7 cellular contexts compared by ENCODE assay signal in genomic region chr6:28267695-28268059, GRCh38. TPM values are rescaled to one million over a fixed set of nuclear protein-coding genes. Genes with fewer than 3 reads are reported as not detected.
DNase-seq lines count a peak whose midpoint lies in the region; ATAC-seq, FAIRE-seq and TF ChIP-seq lines count a peak whose summit lies in the region.

No MANE protein-coding gene starts in this region.

- peak overlapping the region; percentile 75; the same call in 1 of the 2 replicates for H4K91ac ChIP-seq in IMR-90 (ENCODE audit: insufficient read depth, low read depth, low read length)

- H4K8ac ChIP-seq in IMR-90 (ENCODE audit: low read depth in 2 of 2, low read length in 2 of 2): peak overlapping the region; percentile 60 to 85

- H3K23ac ChIP-seq in IMR-90 (ENCODE audit: low read depth, low read length): peak overlapping the region; percentile 83; the same call in 1 of the 2 replicates

- no peak for TF ChIP-seq CTCF in IMR-90 (conservative IDR thresholded peaks at IDR 0.05; ENCODE audit: low read depth, low read length)
- TF ChIP-seq CTCF in cardiac fibroblast (IDR thresholded peaks at IDR 0.05; ENCODE audit: low read depth, low read length): no peak
- no peak for TF ChIP-seq CTCF in lower lobe of right lung (IDR thresholded peaks at IDR 0.05)
- no peak for TF ChIP-seq CTCF in upper lobe of right lung (IDR thresholded peaks at IDR 0.05)

- H4K5ac ChIP-seq in IMR-90 (ENCODE audit: low read depth, low read length): peak overlapping the region; percentile 83

- H3K9me1 ChIP-seq in IMR-90 (ENCODE audit: insufficient read depth, low read length): peaks cover 3% of the 10 kb centered on the region

- no peak overlapping the region for H3K27ac Mint-ChIP-seq in natural killer cell treated with Interleukin-12 subunit alpha and Interleukin-12 subunit beta and Interleukin-15 and Interleukin-18, amount 100 ng/mL, for 72 hours

- H3K79me1 ChIP-seq in IMR-90 (ENCODE audit: low read depth in 1 of 2, low read length in 2 of 2): peaks cover 10 to 32% of the 10 kb centered on the region in 2 experiments

- peak overlapping the region; percentile 85 for H2BK5ac ChIP-seq in IMR-90 (ENCODE audit: low read depth, low read length, poor library complexity, severe bottlenecking)

- TF ChIP-seq POLR2A in IMR-90 (IDR thresholded peaks at IDR 0.05; ENCODE audit: low read depth, low read length): no peak

- peak overlapping the region; percentile 80 for H3K56ac ChIP-seq in IMR-90 (ENCODE audit: extremely low read depth, insufficient read depth, low read length)

- peak overlapping the region; percentile 99 for H3K4me2 ChIP-seq in IMR-90 (ENCODE audit: low read depth, low read length)

- in situ Hi-C loops in IMR-90 (cut with MboI; ENCODE audit: low sequenced_read_pairs): no loop called here

- WGBS in IMR-90 (ENCODE audit: extremely low coverage in 2 of 2, insufficient read length in 1 of 2), 2 experiments: 100% methylated on average over 1 of the region's 1 CpG; no CpG with 5 or more reads in 1 of the 2 experiments

- peak overlapping the region; percentile 7; the same call in 1 of the 2 replicates for H2BK120ac ChIP-seq in IMR-90 (ENCODE audit: low read depth, low read length)

- H2AK9ac ChIP-seq in IMR-90 (replicated peaks; ENCODE audit: low read depth, low read length, poor library complexity): no peak overlapping the region

- H3K18ac ChIP-seq in IMR-90 (ENCODE audit: low read depth, low read length): peak overlapping the region; percentile 80

- H3K4me1 Mint-ChIP-seq in natural killer cell treated with Interleukin-12 subunit alpha and Interleukin-12 subunit beta and Interleukin-15 and Interleukin-18, amount 100 ng/mL, for 72 hours (ENCODE audit: low read depth in 2 of 2): peaks cover 6 to 14% of the 10 kb centered on the region in 2 donors

- DNase-seq in IMR-90: no peak
- DNase-seq in cardiac fibroblast (ENCODE audit: low read depth in 2 of 2): no peak
- DNase-seq in lower lobe of right lung: no peak
- DNase-seq in upper lobe of right lung: no peak
- DNase-seq in RCC 7860 (ENCODE audit: low spot score): no peak
- DNase-seq in natural killer cell treated with Interleukin-12 subunit alpha and Interleukin-12 subunit beta and Interleukin-15 and Interleukin-18, amount 100 ng/mL, for 72 hours (ENCODE audit: low spot score): no peak
- DNase-seq in NCI-H1105 treated with DMSO at 0.1 percent for 48 hours (lab: John Stamatoyannopoulos, UW): no peak

- H4K20me1 ChIP-seq in IMR-90 (ENCODE audit: insufficient read depth, low read length): no peaks in the 10 kb centered on the region

- H3K14ac ChIP-seq in IMR-90 (replicated peaks; ENCODE audit: low read depth, low read length): peak overlapping the region; percentile 86

- H2AK5ac ChIP-seq in IMR-90 (ENCODE audit: low read depth, low read length): 0 out of 2 replicates have a peak overlapping the region, but pooled peaks have one; percentile 41

- CTCF ChIA-PET in IMR-90 (lab: Yijun Ruan, JAX): interaction anchor here (1.8 kb wide), 1 partner anchor 88 kb away, joined by 11 read pairs; no protein-coding TSS in a partner anchor

- POLR2A ChIA-PET in IMR-90 (lab: Charles Lee; ENCODE audit: unreplicated experiment): interaction anchor here (1.5 kb wide), 1 partner anchor 15 kb away, joined by 6 read pairs; the partner anchor contains the start of gene ZKSCAN4

- dilution Hi-C loops in IMR-90 (cut with HindIII; ENCODE audit: low sequenced_read_pairs, unreplicated experiment): no loop called here

- H3K4ac ChIP-seq in IMR-90 (ENCODE audit: low read depth, low read length): peak overlapping the region; percentile 84

- H3K27me3 ChIP-seq in IMR-90 (ENCODE audit: control insufficient read depth, insufficient read depth, low read length) (no peaks in the 10 kb centered on the region), lower lobe of right lung (ENCODE audit: low read depth) (no peaks in the 10 kb centered on the region), upper lobe of right lung (no peaks in the 10 kb centered on the region)

- no peak for FAIRE-seq in RCC 7860 (lab: Jason Lieb, UNC)

- no peak overlapping the region for H3K4me3 Mint-ChIP-seq in natural killer cell treated with Interleukin-12 subunit alpha and Interleukin-12 subunit beta and Interleukin-15 and Interleukin-18, amount 100 ng/mL, for 72 hours

- H3K4me1 ChIP-seq in IMR-90 (ENCODE audit: control insufficient read depth, insufficient read depth, low read length) (no peaks in the 10 kb centered on the region), lower lobe of right lung (peaks cover 14% of the 10 kb centered on the region), upper lobe of right lung (peaks cover 15% of the 10 kb centered on the region)

- intact Hi-C loops in IMR-90 (cut with micrococcal nuclease) (loop anchor here (5.0 kb wide), 2 partner anchors 70 to 130 kb away; partner anchors contain the start of gene ZSCAN31), lower lobe of right lung (cut with DNase I) (no loop called here), upper lobe of right lung (cut with DNase I) (no loop called here)

- H3K36me3 Mint-ChIP-seq in natural killer cell treated with Interleukin-12 subunit alpha and Interleukin-12 subunit beta and Interleukin-15 and Interleukin-18, amount 100 ng/mL, for 72 hours: no peaks in the 10 kb centered on the region

- BruUV-seq in IMR-90 (replicated peaks; lab: Mats Ljungman, UMichigan): no TSS peak

- H3K9ac ChIP-seq in IMR-90 (ENCODE audit: low read depth, low read length): peak overlapping the region; percentile 92

- H2BK15ac ChIP-seq in IMR-90 (ENCODE audit: low read depth, low read length): 0 out of 3 replicates have a peak overlapping the region, but pooled peaks have one; percentile 12

- H2BK20ac ChIP-seq in IMR-90 (ENCODE audit: low read depth, low read length): no peak overlapping the region

- no peaks in the 10 kb centered on the region for H3K9me3 Mint-ChIP-seq in natural killer cell treated with Interleukin-12 subunit alpha and Interleukin-12 subunit beta and Interleukin-15 and Interleukin-18, amount 100 ng/mL, for 72 hours

- peaks cover 7 to 9% of the 10 kb centered on the region in 2 donors for H3K27me3 Mint-ChIP-seq in natural killer cell treated with Interleukin-12 subunit alpha and Interleukin-12 subunit beta and Interleukin-15 and Interleukin-18, amount 100 ng/mL, for 72 hours

- no peak for ATAC-seq in IMR-90 (ENCODE audit: low read depth)
- ATAC-seq in lower lobe of right lung: no peak
- no peak for ATAC-seq in upper lobe of right lung
- no peak for ATAC-seq in natural killer cell treated with Interleukin-12 subunit alpha and Interleukin-12 subunit beta and Interleukin-15 and Interleukin-18, amount 100 ng/mL, for 72 hours

- H3K27ac ChIP-seq in IMR-90 (ENCODE audit: insufficient read depth, low read length) (peak overlapping the region; percentile 95), lower lobe of right lung (peak overlapping the region; percentile 84), upper lobe of right lung (peak overlapping the region; percentile 89)

- H3K36me3 ChIP-seq in IMR-90 (ENCODE audit: control insufficient read depth, insufficient read depth, low read length) (peaks cover 9% of the 10 kb centered on the region), lower lobe of right lung (peaks cover 11% of the 10 kb centered on the region), upper lobe of right lung (peaks cover 10% of the 10 kb centered on the region)

- peak overlapping the region; percentile 92 for H2AFZ ChIP-seq in IMR-90 (replicated peaks; ENCODE audit: low read length, poor library complexity)

- H3K9me3 ChIP-seq in IMR-90 (ENCODE audit: control insufficient read depth, insufficient read depth, low read length): no peaks in the 10 kb centered on the region
- H3K9me3 ChIP-seq in lower lobe of right lung: no peaks in the 10 kb centered on the region
- H3K9me3 ChIP-seq in upper lobe of right lung: no peaks in the 10 kb centered on the region

- H3K4me3 ChIP-seq in IMR-90 (ENCODE audit: insufficient read depth, low read depth, low read length) (peak overlapping the region; percentile 72), cardiac fibroblast (replicated peaks in 1 of 2; ENCODE audit: low read depth in 2 of 2, low read length in 2 of 2) (peak overlapping the region; percentile 52 to 72), lower lobe of right lung (peak overlapping the region; percentile 69), upper lobe of right lung (peak overlapping the region; percentile 71)

- no peak for TF ChIP-seq RAD21 in IMR-90 (IDR thresholded peaks at IDR 0.05; ENCODE audit: low read length)

RNA-seq across cellular contexts. Expression of gene ZSCAN26, which starts 0.7 kb away (rescaled TPM):
- total RNA-seq in IMR-90 (2012; rRNA removed) (22.8 and 42.1 TPM in 2 replicates), lower lobe of right lung (12.2 TPM), upper lobe of right lung (11.3 TPM)
- 12.8 and 13.1 TPM in 2 replicates for polyA plus RNA-seq in IMR-90 (2012; rRNA removed)
- polyA plus RNA-seq in IMR-90 (2012; cell fraction: cytosol; rRNA removed): 2.2 and 4.8 TPM in 2 replicates
- 11.2 and 46.2 TPM in 2 replicates for polyA plus RNA-seq in IMR-90 (2012; cell fraction: nucleus; rRNA removed; ENCODE audit: low replicate concordance)
- total RNA-seq in natural killer cell treated with Interleukin-12 subunit alpha and Interleukin-12 subunit beta and Interleukin-15 and Interleukin-18, amount 100 ng/mL, for 72 hours: 1 to 10 TPM; 6.7 to 8.3 TPM

RNA-seq across cellular contexts. Expression of gene NKAPL, which starts 8.6 kb away (rescaled TPM):
- total RNA-seq in IMR-90 (2012; rRNA removed) (0.54 and 0.83 TPM in 2 replicates), lower lobe of right lung (0.30 TPM), upper lobe of right lung (0.87 TPM)
- 0.49 and 0.51 TPM in 2 replicates for polyA plus RNA-seq in IMR-90 (2012; rRNA removed)
- 0.27 and 0.32 TPM in 2 replicates for polyA plus RNA-seq in IMR-90 (2012; cell fraction: cytosol; rRNA removed)
- polyA plus RNA-seq in IMR-90 (2012; cell fraction: nucleus; rRNA removed; ENCODE audit: low replicate concordance): 0.12 and 0.21 TPM in 2 replicates
- total RNA-seq in natural killer cell treated with Interleukin-12 subunit alpha and Interleukin-12 subunit beta and Interleukin-15 and Interleukin-18, amount 100 ng/mL, for 72 hours: under 1 TPM in 1 of 2 donors, not detected in 1; 0.45 TPM

RNA-seq across cellular contexts. Expression of gene PGBD1, which starts 13.7 kb away (rescaled TPM):
- total RNA-seq in IMR-90 (2012; rRNA removed) (6.3 and 6.9 TPM in 2 replicates), lower lobe of right lung (3.5 TPM), upper lobe of right lung (3.1 TPM)
- polyA plus RNA-seq in IMR-90 (2012; rRNA removed): 3.3 and 3.9 TPM in 2 replicates
- polyA plus RNA-seq in IMR-90 (2012; cell fraction: cytosol; rRNA removed): 1.1 and 1.5 TPM in 2 replicates
- polyA plus RNA-seq in IMR-90 (2012; cell fraction: nucleus; rRNA removed; ENCODE audit: low replicate concordance): 2.2 and 4.3 TPM in 2 replicates
- 1 to 10 TPM; 1.6 to 2.6 TPM for total RNA-seq in natural killer cell treated with Interleukin-12 subunit alpha and Interleukin-12 subunit beta and Interleukin-15 and Interleukin-18, amount 100 ng/mL, for 72 hours

RNA-seq across cellular contexts. Expression of gene ZKSCAN4, which starts 15.6 kb away (rescaled TPM):
- 4.7 and 5.7 TPM in 2 replicates for total RNA-seq in IMR-90 (2012; rRNA removed)
- polyA plus RNA-seq in IMR-90 (2012; rRNA removed): 2.0 and 2.4 TPM in 2 replicates
- 0.77 and 0.90 TPM in 2 replicates for polyA plus RNA-seq in IMR-90 (2012; cell fraction: cytosol; rRNA removed)
- polyA plus RNA-seq in IMR-90 (2012; cell fraction: nucleus; rRNA removed; ENCODE audit: low replicate concordance): 1.3 and 3.4 TPM in 2 replicates
- 6.2 TPM for total RNA-seq in lower lobe of right lung
- 4.5 TPM for total RNA-seq in upper lobe of right lung
- total RNA-seq in natural killer cell treated with Interleukin-12 subunit alpha and Interleukin-12 subunit beta and Interleukin-15 and Interleukin-18, amount 100 ng/mL, for 72 hours: 1 to 10 TPM; 3.3 to 4.7 TPM

RNA-seq across cellular contexts. Expression of gene ZSCAN9, which starts 42.6 kb away (rescaled TPM):
- total RNA-seq in IMR-90 (2012; rRNA removed) (16.9 and 17.7 TPM in 2 replicates), lower lobe of right lung (11.3 TPM), upper lobe of right lung (13.5 TPM)
- polyA plus RNA-seq in IMR-90 (2012; rRNA removed): 11.5 and 13.7 TPM in 2 replicates
- polyA plus RNA-seq in IMR-90 (2012; cell fraction: cytosol; rRNA removed): 3.5 and 5.9 TPM in 2 replicates
- 6.1 and 28.1 TPM in 2 replicates for polyA plus RNA-seq in IMR-90 (2012; cell fraction: nucleus; rRNA removed; ENCODE audit: low replicate concordance)
- 10 to 100 TPM; 12.6 to 13.1 TPM for total RNA-seq in natural killer cell treated with Interleukin-12 subunit alpha and Interleukin-12 subunit beta and Interleukin-15 and Interleukin-18, amount 100 ng/mL, for 72 hours
